ENCODE assay signal across 8 cellular contexts in genomic region chr1:91885716-91886506, GRCh38. TPM values are rescaled to one million over a fixed set of nuclear protein-coding genes. Genes with fewer than 3 reads are reported as not detected.
DNase-seq lines count a peak whose midpoint lies in the region; ATAC-seq and TF ChIP-seq lines count a peak whose summit lies in the region.

TGFBR3 (minus strand) TSS chr1:91886151; CDS start chr1:91861531, 24,620 bp downstream.

- H3K27me3 Mint-ChIP-seq in nephron progenitor cell (ENCODE audit: low read depth, poor library complexity) = peaks cover 35% of the 10 kb centered on the region
- H3K27me3 Mint-ChIP-seq in stimulated activated naive CD8-positive, alpha-beta T cell treated with anti-CD3 and anti-CD28 coated beads, Interleukin-15, Interleukin-2, amounts not matched to agents 100 ng/mL and 50 ng/mL, for 24 hours = peaks cover 21% of the 10 kb centered on the region

- H3K4me1 ChIP-seq in HUES6 (ENCODE audit: control insufficient read depth, insufficient read depth, low read length) = peaks cover 15% of the 10 kb centered on the region; the same call in 1 of the 2 replicates

- peak within 1 kb of the TSS; percentile 97 for H3K4me3 Mint-ChIP-seq in nephron progenitor cell
- peak within 1 kb of the TSS; percentile 86 for H3K4me3 Mint-ChIP-seq in stimulated activated naive CD8-positive, alpha-beta T cell treated with anti-CD3 and anti-CD28 coated beads, Interleukin-15, Interleukin-2, amounts not matched to agents 100 ng/mL and 50 ng/mL, for 24 hours

- no peaks in the 10 kb centered on the region for H3K9me3 ChIP-seq in HUES6 (ENCODE audit: control insufficient read depth, insufficient read depth, low read depth, low read length)

- H3K27ac ChIP-seq in HUES6 (ENCODE audit: low read depth, low read length) = peak within 1 kb of the TSS; percentile 21; the same call in 1 of the 2 replicates

- H3K36me3 ChIP-seq in HUES6 (ENCODE audit: control insufficient read depth, insufficient read depth, low read length) = no peaks in the 10 kb centered on the region

- H3K36me3 Mint-ChIP-seq in nephron progenitor cell (ENCODE audit: low read depth) = peaks cover 3% of the 10 kb centered on the region
- H3K36me3 Mint-ChIP-seq in stimulated activated naive CD8-positive, alpha-beta T cell treated with anti-CD3 and anti-CD28 coated beads, Interleukin-15, Interleukin-2, amounts not matched to agents 100 ng/mL and 50 ng/mL, for 24 hours (ENCODE audit: low read depth) = peaks cover 3% of the 10 kb centered on the region

- in situ Hi-C loops in Caki2 (cut with HindIII; ENCODE audit: low pct_unique_long_range_greater_than_20kb, low sequenced_read_pairs) = no loop called here

- peaks cover 3% of the 10 kb centered on the region for H3K9me3 Mint-ChIP-seq in nephron progenitor cell
- H3K9me3 Mint-ChIP-seq in stimulated activated naive CD8-positive, alpha-beta T cell treated with anti-CD3 and anti-CD28 coated beads, Interleukin-15, Interleukin-2, amounts not matched to agents 100 ng/mL and 50 ng/mL, for 24 hours = no peaks in the 10 kb centered on the region

- TF ChIP-seq CTCF in fibroblast of the aortic adventitia (IDR thresholded peaks at IDR 0.05; ENCODE audit: insufficient read depth, low read length) (peak; percentile 70), nephron progenitor cell (IDR thresholded peaks at IDR 0.05) (peak; percentile 41)

- H3K9ac ChIP-seq in HUES6 (ENCODE audit: low read length) = peak within 1 kb of the TSS; percentile 78

- peak within 1 kb of the TSS; percentile 64 for H3K27ac Mint-ChIP-seq in nephron progenitor cell
- peak within 1 kb of the TSS; percentile 63 for H3K27ac Mint-ChIP-seq in stimulated activated naive CD8-positive, alpha-beta T cell treated with anti-CD3 and anti-CD28 coated beads, Interleukin-15, Interleukin-2, amounts not matched to agents 100 ng/mL and 50 ng/mL, for 24 hours

- peaks cover 44% of the 10 kb centered on the region for H3K27me3 ChIP-seq in HUES6 (ENCODE audit: control insufficient read depth, insufficient read depth, low read length)

- DNase-seq in Caki2 (ENCODE audit: low read depth) = peak; percentile 89
- peak; percentile 85 for DNase-seq in RPMI7951 (ENCODE audit: low read depth)
- peak; percentile 92 for DNase-seq in activated effector memory CD4-positive, alpha-beta T cell treated with anti-CD3 and anti-CD28 coated beads, Interleukin-2, amount 50 U/mL, for 16 hours
- DNase-seq in fibroblast of the aortic adventitia (ENCODE audit: low read depth) = peak; percentile 94
- DNase-seq in nephron progenitor cell = peak; percentile 90

- peaks cover 25% of the 10 kb centered on the region for H3K4me1 Mint-ChIP-seq in nephron progenitor cell
- peaks cover 59% of the 10 kb centered on the region for H3K4me1 Mint-ChIP-seq in stimulated activated naive CD8-positive, alpha-beta T cell treated with anti-CD3 and anti-CD28 coated beads, Interleukin-15, Interleukin-2, amounts not matched to agents 100 ng/mL and 50 ng/mL, for 24 hours (ENCODE audit: low read depth)

- ATAC-seq in GM21390 (IDR thresholded peaks at IDR 0.05; ENCODE audit: unreplicated experiment) = peak; percentile 75

- H3K4me3 ChIP-seq in HUES6 (ENCODE audit: low read depth, low read length) (peak within 1 kb of the TSS; percentile 88), fibroblast of the aortic adventitia (ENCODE audit: low read depth, low read length) (peak within 1 kb of the TSS; percentile 82)

RNA-seq across cellular contexts. Expression of gene TGFBR3, which starts in this region (rescaled TPM):
- 0.17 and 0.47 TPM in 2 replicates for total RNA-seq in Caki2 (2014; rRNA removed; shearing (Covaris generic); ENCODE audit: low replicate concordance)
- 4.5 and 7.3 TPM in 2 replicates for total RNA-seq in RPMI7951 (2014; rRNA removed; shearing (Covaris generic))
- 37.2 and 118 TPM in 2 replicates for total RNA-seq in fibroblast of the aortic adventitia (ENCODE audit: low replicate concordance)

Comparison
In these comparisons a context has a peak if more than half of its experiments do, and no peak if none do; other contexts are left out.
1. Peak in every context shown above with its lines: DNase-seq, ATAC-seq, H3K4me3 ChIP-seq and H3K27ac ChIP-seq.
2. Peak in DNase-seq in Caki2; RNA of the gene not detected or under 1 TPM.